Comparison of ENCODE assay signal across 8 cellular contexts in the genomic region with DNA sequence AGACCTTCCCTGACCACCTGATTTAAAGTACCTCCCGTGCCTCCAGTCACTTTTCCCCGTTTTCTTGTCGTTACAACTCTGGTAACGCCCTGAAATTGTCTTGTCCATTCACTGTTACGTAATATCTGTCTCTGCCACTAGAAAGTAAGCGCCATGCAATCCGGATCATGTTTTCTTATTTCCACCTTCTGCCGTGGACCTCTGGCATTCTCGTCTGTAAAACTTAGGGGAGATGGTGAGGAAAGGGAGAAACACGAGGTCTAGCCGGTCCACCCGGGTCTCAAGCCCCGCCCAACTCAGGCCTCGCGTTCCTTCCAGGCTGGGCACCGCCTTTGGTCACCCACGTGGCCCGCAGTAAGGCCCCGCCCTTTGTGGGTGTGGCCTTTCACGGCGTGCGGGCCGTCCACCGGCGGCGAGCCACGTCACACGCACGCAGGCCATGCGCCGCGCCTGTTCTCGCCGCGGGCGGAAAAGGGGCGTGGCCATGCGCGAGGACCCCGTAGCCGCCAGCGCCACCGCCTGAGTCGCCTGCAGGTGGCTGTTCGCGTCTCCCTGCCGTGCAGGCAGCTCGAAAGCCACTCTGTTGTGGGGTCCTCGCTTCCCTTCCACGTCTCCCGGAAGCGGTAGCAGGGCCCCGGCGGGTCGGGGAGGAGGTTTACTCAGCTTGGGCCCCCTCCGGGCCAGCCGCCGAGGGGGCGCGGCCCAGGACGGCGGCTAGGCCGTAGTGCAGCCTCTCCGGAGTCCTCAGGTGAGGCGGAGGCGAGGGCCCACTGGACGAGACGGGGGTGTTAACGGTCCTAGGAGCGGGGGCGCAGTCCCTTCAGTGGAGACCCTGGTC. TPM values are rescaled to one million over a fixed set of nuclear protein-coding genes. Genes with fewer than 3 reads are reported as not detected.
DNase-seq lines count a peak whose midpoint lies in the region; ATAC-seq and TF ChIP-seq lines count a peak whose summit lies in the region.

A gene with protein sequence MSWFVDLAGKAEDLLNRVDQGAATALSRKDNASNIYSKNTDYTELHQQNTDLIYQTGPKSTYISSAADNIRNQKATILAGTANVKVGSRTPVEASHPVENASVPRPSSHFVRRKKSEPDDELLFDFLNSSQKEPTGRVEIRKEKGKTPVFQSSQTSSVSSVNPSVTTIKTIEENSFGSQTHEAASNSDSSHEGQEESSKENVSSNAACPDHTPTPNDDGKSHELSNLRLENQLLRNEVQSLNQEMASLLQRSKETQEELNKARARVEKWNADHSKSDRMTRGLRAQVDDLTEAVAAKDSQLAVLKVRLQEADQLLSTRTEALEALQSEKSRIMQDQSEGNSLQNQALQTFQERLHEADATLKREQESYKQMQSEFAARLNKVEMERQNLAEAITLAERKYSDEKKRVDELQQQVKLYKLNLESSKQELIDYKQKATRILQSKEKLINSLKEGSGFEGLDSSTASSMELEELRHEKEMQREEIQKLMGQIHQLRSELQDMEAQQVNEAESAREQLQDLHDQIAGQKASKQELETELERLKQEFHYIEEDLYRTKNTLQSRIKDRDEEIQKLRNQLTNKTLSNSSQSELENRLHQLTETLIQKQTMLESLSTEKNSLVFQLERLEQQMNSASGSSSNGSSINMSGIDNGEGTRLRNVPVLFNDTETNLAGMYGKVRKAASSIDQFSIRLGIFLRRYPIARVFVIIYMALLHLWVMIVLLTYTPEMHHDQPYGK (plus strand): TSS at position 597 of the 838 bp plus-strand sequence. CDS start 3,133 bp downstream, outside the sequence.

- H3K9me3 Mint-ChIP-seq in central memory CD8-positive, alpha-beta T cell, result peaks cover 16% of the 10 kb centered on the region

- H3K4me1 ChIP-seq in spleen, result peaks cover 20 to 56% (median 26%) of the 10 kb centered on the region in 6 donors

- peak; percentile 86 for DNase-seq in AG09309 (ENCODE audit: low read depth)
- peak; percentile 99 to 100 for DNase-seq in NCI-H446 (lab: John Stamatoyannopoulos, UW)
- peak; percentile 93 for DNase-seq in activated CD4-positive, CD25-positive, alpha-beta regulatory T cell treated with anti-CD3 and anti-CD28 coated beads, Interleukin-2, amount 50 U/mL, for 16 hours (ENCODE audit: low read depth, low spot score)
- DNase-seq in central memory CD8-positive, alpha-beta T cell (ENCODE audit: low spot score in 2 of 2), result peak; percentile 97 to 99
- DNase-seq in inferior parietal cortex (ENCODE audit: extremely low spot score), result peak; percentile 96
- peak; percentile 100 for DNase-seq in spleen

- peak within 1 kb of the TSS; percentile 99 for H3K4me3 Mint-ChIP-seq in central memory CD8-positive, alpha-beta T cell

- no peaks in the 10 kb centered on the region for H3K27me3 ChIP-seq in spleen (replicated peaks in 1 of 7)

- no peak for TF ChIP-seq CTCF in AG09309 (IDR thresholded peaks at IDR 0.05; ENCODE audit: control insufficient read depth, insufficient read depth, low read depth, low read length, missing control alignments)
- TF ChIP-seq CTCF in spleen (IDR thresholded peaks at IDR 0.05 in 8 of 11, conservative IDR thresholded peaks at IDR 0.05 in 3 of 11), result peak in 10 of 11 experiments; percentile 38 to 80 (median 52)

- H3K27ac ChIP-seq in spleen, result peak within 1 kb of the TSS; percentile 79 to 96 (median 90)

- WGBS in spleen, 5 donors, result 1 to 8% (median 2%) methylated on average over 16 to 71 of the region's 71 CpGs

- peaks cover 4 to 23% (median 21%) of the 10 kb centered on the region in 8 donors for H3K9me3 ChIP-seq in spleen

- peaks cover 21% of the 10 kb centered on the region for H3K36me3 Mint-ChIP-seq in central memory CD8-positive, alpha-beta T cell (ENCODE audit: insufficient read depth)

- peaks cover 29% of the 10 kb centered on the region for H3K4me1 Mint-ChIP-seq in central memory CD8-positive, alpha-beta T cell

- H3K27me3 Mint-ChIP-seq in central memory CD8-positive, alpha-beta T cell, result no peaks in the 10 kb centered on the region

- H3K4me3 ChIP-seq in AG09309 (ENCODE audit: control insufficient read depth, low read depth, low read length) (peak within 1 kb of the TSS; percentile 63), spleen (peak within 1 kb of the TSS; percentile 61 to 89 (median 86))

- peak within 1 kb of the TSS; percentile 97 for H3K27ac Mint-ChIP-seq in central memory CD8-positive, alpha-beta T cell (ENCODE audit: low read depth)

- peak in 2 of 3 donors; percentile 75 to 82 for TF ChIP-seq POLR2A in spleen (IDR thresholded peaks at IDR 0.05)

- peak; percentile 98 for ATAC-seq in GM19025 (IDR thresholded peaks at IDR 0.05; ENCODE audit: low read depth, unreplicated experiment)
- peak; percentile 94 for ATAC-seq in HG03342 (IDR thresholded peaks at IDR 0.05; ENCODE audit: unreplicated experiment)
- ATAC-seq in central memory CD8-positive, alpha-beta T cell (replicated peaks; ENCODE audit: extremely low read depth, poor library complexity, severe bottlenecking), result peak; percentile 91

- peaks cover 0 to 20% (median 12%) of the 10 kb centered on the region in 6 donors for H3K36me3 ChIP-seq in spleen

- intact Hi-C loops in spleen (cut with DNase I; ENCODE audit: low total_unique reads), result no loop called here

RNA-seq across cellular contexts. Expression of the gene that starts here (rescaled TPM):
- total RNA-seq in spleen, result 10 to 100 TPM; 23.1 to 37.0 (median 30.6) TPM
- 10 to 100 TPM; 16.7 to 22.6 (median 18.8) TPM for polyA plus RNA-seq in spleen

Comparison
In these comparisons a context has a peak if more than half of its experiments do, and no peak if none do; other contexts are left out.
1. Peak in every context shown above with its lines: DNase-seq, ATAC-seq, H3K4me3 ChIP-seq and H3K27ac ChIP-seq.